9 cellular contexts compared by ENCODE assay signal in genomic region chr6:35498407-35499045, GRCh38. TPM values are rescaled to one million over a fixed set of nuclear protein-coding genes. Genes with fewer than 3 reads are reported as not detected.
A peak's percentile ranks its signal among the peaks of the same experiment; 100 is the strongest.
DNase-seq lines count a peak whose midpoint lies in the region; ATAC-seq, FAIRE-seq and TF ChIP-seq lines count a peak whose summit lies in the region.
"Had no signal": no experiment of that assay in that cellular context is flagged by ENCODE, and none has a peak within 500 bp of the region (broad histone marks: within the 10 kb centered on the region; RNA-seq: fewer than 3 reads in every experiment).

No MANE protein-coding gene starts in this region.

- peak overlapping the region; percentile 43 for H4K12ac ChIP-seq in trophoblast cell (ENCODE audit: low read depth, low read length)

- DNase-seq in Peyer's patch (peak in 1 of 3 donors; percentile 40), trophoblast cell (peak in 1 of 2 donors; percentile 36), glomerular visceral epithelial cell (ENCODE audit: extremely low spot score) (no peak), small intestine (no peak)
- DNase-seq: NCI-H1092 had no signal

- peaks cover 47% of the 10 kb centered on the region for H3K79me1 ChIP-seq in trophoblast cell (ENCODE audit: low read length)

- WGBS in esophagus, 2 donors, result 31 to 40% methylated on average over 15 of the region's 15 CpGs
- no CpG with 5 or more reads among the region's 15 CpGs for WGBS in trophoblast cell (ENCODE audit: extremely low coverage, insufficient coverage, insufficient read length)
- 45 to 55% (median 54%) methylated on average over 15 of the region's 15 CpGs for whole genome bisulfite sequencing in small intestine, 3 donors

- ATAC-seq in GM18873 (IDR thresholded peaks at IDR 0.05; ENCODE audit: low FRiP score, unreplicated experiment) (no peak), GM21447 (IDR thresholded peaks at IDR 0.05; ENCODE audit: unreplicated experiment) (no peak)

- H2AK5ac ChIP-seq in trophoblast cell (ENCODE audit: low read length), result peak overlapping the region; percentile 84

- peak overlapping the region; percentile 43 for H2BK12ac ChIP-seq in trophoblast cell (ENCODE audit: low read length)

- no peaks in the 10 kb centered on the region for H3K27me3 ChIP-seq in Peyer's patch
- H3K27me3 ChIP-seq in esophagus (ENCODE audit: control insufficient read depth in 1 of 2, insufficient read depth in 2 of 2, low read length in 2 of 2), result no peaks in the 10 kb centered on the region
- H3K27me3 ChIP-seq in trophoblast cell (ENCODE audit: insufficient read depth, low read length), result no peaks in the 10 kb centered on the region
- peaks cover 0 to 3% of the 10 kb centered on the region in 2 donors for H3K27me3 ChIP-seq in small intestine (ENCODE audit: control insufficient read depth in 2 of 2, insufficient read depth in 2 of 2, low read length in 2 of 2)

- H3K27ac ChIP-seq in Peyer's patch, result peak overlapping the region in 3 of 4 donors; percentile 80 to 99 (median 98)
- H3K27ac ChIP-seq in esophagus (ENCODE audit: low read depth in 2 of 2, low read length in 1 of 2), result peak overlapping the region; percentile 96 to 98
- H3K27ac ChIP-seq in trophoblast cell (ENCODE audit: low read depth, low read length), result peak overlapping the region; percentile 98
- H3K27ac ChIP-seq in small intestine (ENCODE audit: low read depth in 1 of 2, low read length in 1 of 2), result peak overlapping the region in 1 of 2 donors; percentile 57

- H2BK5ac ChIP-seq in trophoblast cell (ENCODE audit: low read depth, low read length, poor library complexity), result peak overlapping the region; percentile 88

- H3K4me3 ChIP-seq in Peyer's patch (peak overlapping the region; percentile 81 to 99 (median 91)), esophagus (ENCODE audit: low read depth in 1 of 2, low read length in 2 of 2) (peak overlapping the region; percentile 64 to 89), trophoblast cell (ENCODE audit: low read depth, low read length) (peak overlapping the region; percentile 90), small intestine (ENCODE audit: low read depth in 1 of 2, low read length in 2 of 2) (no peak overlapping the region)

- peak overlapping the region; percentile 99 for H2BK120ac ChIP-seq in trophoblast cell (ENCODE audit: insufficient read depth, low read length, poor library complexity)

- H3K9ac ChIP-seq in ES-I3 (ENCODE audit: low read depth, low read length), result peak overlapping the region; percentile 83
- H3K9ac ChIP-seq in trophoblast cell (ENCODE audit: low read length), result peak overlapping the region; percentile 98

- H3K4me1 ChIP-seq in ES-I3 (ENCODE audit: insufficient read depth, low read length) (peaks cover 39% of the 10 kb centered on the region), Peyer's patch (peaks cover 0 to 29% (median 8%) of the 10 kb centered on the region in 4 donors), esophagus (ENCODE audit: control insufficient read depth in 2 of 2, insufficient read depth in 2 of 2, low read length in 1 of 2) (peaks cover 7 to 28% of the 10 kb centered on the region in 2 donors), trophoblast cell (ENCODE audit: control insufficient read depth in 1 of 2, insufficient read depth in 2 of 2, low read length in 2 of 2) (peaks cover 30 to 39% of the 10 kb centered on the region in 2 experiments), small intestine (ENCODE audit: control insufficient read depth in 2 of 2, insufficient read depth in 1 of 2, low read depth in 1 of 2, low read length in 1 of 2) (peaks cover 0 to 3% of the 10 kb centered on the region in 2 donors)

- no peak for TF ChIP-seq CTCF in Peyer's patch (IDR thresholded peaks at IDR 0.05)

- peak overlapping the region; percentile 97 for H3K14ac ChIP-seq in trophoblast cell (ENCODE audit: low read length)

- peak overlapping the region; percentile 97 for H4K91ac ChIP-seq in trophoblast cell (ENCODE audit: low read depth, low read length)

- H2AFZ ChIP-seq in trophoblast cell (ENCODE audit: insufficient read depth, low read length, poor library complexity), result peak overlapping the region; percentile 58

- H3K36me3 ChIP-seq in ES-I3 (ENCODE audit: insufficient read depth, low read length) (no peaks in the 10 kb centered on the region), Peyer's patch (no peaks in the 10 kb centered on the region), esophagus (ENCODE audit: control insufficient read depth in 2 of 2, insufficient read depth in 2 of 2, low read length in 1 of 2) (peaks cover 0 to 2% of the 10 kb centered on the region in 2 donors), trophoblast cell (ENCODE audit: control insufficient read depth in 1 of 2, insufficient read depth in 2 of 2, low read length in 2 of 2) (peaks cover 3 to 4% of the 10 kb centered on the region in 2 experiments), small intestine (ENCODE audit: control insufficient read depth in 2 of 2, insufficient read depth in 2 of 2, low read length in 2 of 2) (no peaks in the 10 kb centered on the region)

- no peaks in the 10 kb centered on the region for H3K9me3 ChIP-seq in ES-I3 (ENCODE audit: control insufficient read depth, insufficient read depth, low read length)
- no peaks in the 10 kb centered on the region for H3K9me3 ChIP-seq in Peyer's patch
- no peaks in the 10 kb centered on the region for H3K9me3 ChIP-seq in esophagus (ENCODE audit: control insufficient read depth in 2 of 2, insufficient read depth in 1 of 2, low read depth in 1 of 2, low read length in 1 of 2)
- peaks cover 3% of the 10 kb centered on the region for H3K9me3 ChIP-seq in trophoblast cell (ENCODE audit: insufficient read depth, low read depth, low read length)
- H3K9me3 ChIP-seq in small intestine (ENCODE audit: control insufficient read depth, low read depth), result no peaks in the 10 kb centered on the region

- H3K18ac ChIP-seq in trophoblast cell (ENCODE audit: low read length), result peak overlapping the region; percentile 95

- H4K8ac ChIP-seq in trophoblast cell (ENCODE audit: low read depth, low read length), result peak overlapping the region; percentile 93

- no peak overlapping the region for H3K23ac ChIP-seq in trophoblast cell (ENCODE audit: low read length)

- H3K4me2 ChIP-seq in trophoblast cell (ENCODE audit: low read length), result peak overlapping the region; percentile 66

- TF ChIP-seq POLR2A in Peyer's patch (IDR thresholded peaks at IDR 0.05), result no peak

- H3K4ac ChIP-seq in trophoblast cell (ENCODE audit: low read depth, low read length), result peak overlapping the region; percentile 87

- no peak for FAIRE-seq in small intestine (lab: Jason Lieb, UNC)

- H3K79me2 ChIP-seq in trophoblast cell (ENCODE audit: control insufficient read depth, insufficient read depth, low read length, poor library complexity), result peaks cover 46% of the 10 kb centered on the region

RNA-seq across cellular contexts. Expression of gene TEAD3, which starts 1.6 kb away (rescaled TPM):
- total RNA-seq in Peyer's patch, result 10 to 100 TPM; 10.7 to 32.9 (median 27.4) TPM
- polyA plus RNA-seq in esophagus (10 to 100 TPM; 28.6 to 29.1 TPM), small intestine (10 to 100 TPM; 13.4 to 20.1 (median 17.8) TPM)
- polyA plus RNA-seq in trophoblast cell (2013), result 196 and 208 TPM in 2 replicates

RNA-seq across cellular contexts. Expression of gene TULP1, which starts 14.2 kb away (rescaled TPM):
- not detected for total RNA-seq in Peyer's patch
- polyA plus RNA-seq in esophagus (under 1 TPM; 0.08 TPM), small intestine (not detected)
- polyA plus RNA-seq in trophoblast cell (2013), result 0.82 and 1.4 TPM in 2 replicates

RNA-seq across cellular contexts. Expression of gene RPL10A, which starts 30.3 kb away (rescaled TPM):
- 1,000 to 10,000 TPM in 1 of 4 donors, 100 to 1,000 TPM in 3; 347 to 1,065 (median 530) TPM for total RNA-seq in Peyer's patch
- polyA plus RNA-seq in esophagus, result 1,000 to 10,000 TPM in 1 of 2 donors, 100 to 1,000 TPM in 1; 735 to 2,438 TPM
- 1,387 and 1,493 TPM in 2 replicates for polyA plus RNA-seq in trophoblast cell (2013)
- polyA plus RNA-seq in small intestine, result 1,000 to 10,000 TPM in 2 of 3 donors, 100 to 1,000 TPM in 1; 724 to 2,603 (median 1,707) TPM

RNA-seq across cellular contexts. Expression of gene FANCE, which starts 46.4 kb away (rescaled TPM):
- total RNA-seq in Peyer's patch, result 1 to 10 TPM; 1.8 to 7.4 (median 4.2) TPM
- 1 to 10 TPM; 4.6 to 6.3 TPM for polyA plus RNA-seq in esophagus
- polyA plus RNA-seq in trophoblast cell (2013), result 11.4 and 11.5 TPM in 2 replicates
- polyA plus RNA-seq in small intestine, result 1 to 10 TPM; 1.6 to 4.6 (median 1.6) TPM

Comparison
In these comparisons a context has a peak if more than half of its experiments do, and no peak if none do; other contexts are left out.
1. H3K4me3 ChIP-seq: peak in Peyer's patch (4 of 4), esophagus (2 of 2) and trophoblast cell (single experiment); none in small intestine (0 of 2).